In genomic region chr3:195129644-195130492, GRCh38 we compare ENCODE assay signal across 8 cellular contexts.
DNase-seq lines count a peak whose midpoint lies in the region; ATAC-seq and TF ChIP-seq lines count a peak whose summit lies in the region.

No MANE protein-coding gene starts in this region.

- H3K4me3 ChIP-seq in HCT116 (replicated peaks in 1 of 2; ENCODE audit: low read depth in 1 of 2, low read length in 2 of 2): no peak overlapping the region
- H3K4me3 ChIP-seq in trophoblast cell (ENCODE audit: low read depth, low read length): no peak overlapping the region
- no peak overlapping the region for H3K4me3 ChIP-seq in transverse colon

- no peak overlapping the region for H3K4ac ChIP-seq in trophoblast cell (ENCODE audit: low read depth, low read length)

- H2BK120ac ChIP-seq in trophoblast cell (ENCODE audit: insufficient read depth, low read length, poor library complexity): no peak overlapping the region

- 0 out of 2 replicates have a peak overlapping the region, but pooled peaks have one; percentile 19 for H3K4me2 ChIP-seq in HCT116 (ENCODE audit: low read length)
- no peak overlapping the region for H3K4me2 ChIP-seq in trophoblast cell (ENCODE audit: low read length)

- H3K79me2 ChIP-seq in HCT116 (ENCODE audit: insufficient read depth, low read length): no peaks in the 10 kb centered on the region
- H3K79me2 ChIP-seq in trophoblast cell (ENCODE audit: control insufficient read depth, insufficient read depth, low read length, poor library complexity): no peaks in the 10 kb centered on the region

- no peak overlapping the region for H4K12ac ChIP-seq in trophoblast cell (ENCODE audit: low read depth, low read length)

- H3K36me3 ChIP-seq in HCT116 (ENCODE audit: control insufficient read depth in 1 of 2, insufficient read depth in 2 of 2, low read length in 2 of 2): no peaks in the 10 kb centered on the region
- H3K36me3 ChIP-seq in trophoblast cell (ENCODE audit: control insufficient read depth in 1 of 2, insufficient read depth in 2 of 2, low read length in 2 of 2): no peaks in the 10 kb centered on the region
- H3K36me3 ChIP-seq in transverse colon: no peaks in the 10 kb centered on the region

- no peak overlapping the region for H3K23ac ChIP-seq in trophoblast cell (ENCODE audit: low read length)

- H3K9me3 ChIP-seq in HCT116 (ENCODE audit: control insufficient read depth in 1 of 2, insufficient read depth in 1 of 2, low read depth in 1 of 2, low read length in 2 of 2) (no peaks in the 10 kb centered on the region), trophoblast cell (ENCODE audit: insufficient read depth, low read depth, low read length) (no peaks in the 10 kb centered on the region), transverse colon (no peaks in the 10 kb centered on the region)

- ATAC-seq in GM18907 (IDR thresholded peaks at IDR 0.05; ENCODE audit: unreplicated experiment) (peak; percentile 92), HCT116 (no peak), T-cell (replicated peaks in 1 of 4) (peak in 3 of 4 experiments; percentile 22 to 33 (median 29))

- TF ChIP-seq POLR2A in HCT116 (IDR thresholded peaks at IDR 0.05; ENCODE audit: borderline replicate concordance, extremely low read depth, insufficient read depth, insufficient read length) (no peak), transverse colon (IDR thresholded peaks at IDR 0.05) (no peak)

- no peak overlapping the region for H3K9ac ChIP-seq in HCT116 (ENCODE audit: low read length)
- no peak overlapping the region for H3K9ac ChIP-seq in trophoblast cell (ENCODE audit: low read length)

- peak overlapping the region in 1 of 2 donors; percentile 32 for H3K27ac Mint-ChIP-seq in T-cell

- no TSS peak for BruUV-seq in HCT116 (replicated peaks; lab: Mats Ljungman, UMichigan)

- no peaks in the 10 kb centered on the region for H3K27me3 Mint-ChIP-seq in T-cell

- H3K9me2 ChIP-seq in HCT116 (ENCODE audit: insufficient read depth): no peaks in the 10 kb centered on the region

- no peaks in the 10 kb centered on the region for H4K20me1 ChIP-seq in HCT116 (ENCODE audit: insufficient read depth)

- H3K27ac ChIP-seq in HCT116 (ENCODE audit: low read depth, low read length): no peak overlapping the region
- H3K27ac ChIP-seq in trophoblast cell (ENCODE audit: low read depth, low read length): no peak overlapping the region
- H3K27ac ChIP-seq in transverse colon: no peak overlapping the region

- H3K36me3 Mint-ChIP-seq in T-cell: no peaks in the 10 kb centered on the region

- RAD21 ChIA-PET in HCT116 (lab: Charles Lee; ENCODE audit: low non-redundant PET in 1 of 2, low total read pairs in 2 of 2, uncharacterized antibody in 2 of 2, unreplicated experiment in 2 of 2): no interaction called here

- DNase-seq in HCT116 (ENCODE audit: low read depth, low spot score) (no peak), T-cell (no peak), trophoblast cell (peak; percentile 52 to 60), DMS79 (lab: John Stamatoyannopoulos, UW) (no peak), transverse colon (no peak), AG20443 (ENCODE audit: low spot score) (no peak), AML-193 (lab: John Stamatoyannopoulos, UW) (no peak)

- H3K4me1 Mint-ChIP-seq in T-cell: peaks cover 22 to 40% (median 34%) of the 10 kb centered on the region in 3 donors

- H3K27me3 ChIP-seq in HCT116 (ENCODE audit: insufficient read depth, low read length) (no peaks in the 10 kb centered on the region), trophoblast cell (ENCODE audit: insufficient read depth, low read length) (no peaks in the 10 kb centered on the region), transverse colon (no peaks in the 10 kb centered on the region)

- H3K9me3 Mint-ChIP-seq in T-cell: no peaks in the 10 kb centered on the region

- H2AFZ ChIP-seq in HCT116 (ENCODE audit: low read depth, low read length, poor library complexity, severe bottlenecking): no peak overlapping the region
- H2AFZ ChIP-seq in trophoblast cell (ENCODE audit: insufficient read depth, low read length, poor library complexity): no peak overlapping the region

- TF ChIP-seq CTCF in HCT116 (IDR thresholded peaks at IDR 0.05 in 2 of 3, conservative IDR thresholded peaks at IDR 0.05 in 1 of 3; ENCODE audit: borderline replicate concordance in 1 of 3, insufficient read depth in 1 of 3, low read depth in 2 of 3, low read length in 2 of 3) (no peak), transverse colon (IDR thresholded peaks at IDR 0.05) (no peak)

- H4K8ac ChIP-seq in trophoblast cell (ENCODE audit: low read depth, low read length): no peak overlapping the region

- intact Hi-C loops in HCT116 (cut with micrococcal nuclease): no loop called here
- intact Hi-C loops in transverse colon (cut with DNase I; ENCODE audit: low total_unique reads): no loop called here

- H3K4me3 Mint-ChIP-seq in T-cell: peak overlapping the region; percentile 23 to 68 (median 30)

- no peak overlapping the region for H2AK5ac ChIP-seq in trophoblast cell (ENCODE audit: low read length)

- no peak overlapping the region for H2BK12ac ChIP-seq in trophoblast cell (ENCODE audit: low read length)

- H3K4me1 ChIP-seq in HCT116 (ENCODE audit: control insufficient read depth in 1 of 2, insufficient read depth in 2 of 2, low read length in 2 of 2): peaks cover 0 to 8% of the 10 kb centered on the region in 2 experiments; a peak in 2 of 4 replicates
- no peaks in the 10 kb centered on the region for H3K4me1 ChIP-seq in trophoblast cell (ENCODE audit: control insufficient read depth in 1 of 2, insufficient read depth in 2 of 2, low read length in 2 of 2)
- H3K4me1 ChIP-seq in transverse colon: peaks cover 0 to 14% (median 5%) of the 10 kb centered on the region in 4 donors

- POLR2A ChIA-PET in HCT116 (lab: Charles Lee) (no interaction called here), T-cell (lab: Charles Lee) (no interaction called here)

- H2BK5ac ChIP-seq in trophoblast cell (ENCODE audit: low read depth, low read length, poor library complexity): no peak overlapping the region

- in situ Hi-C loops in transverse colon (cut with MboI; ENCODE audit: low pct_ligation_motif_present in 1 of 4, low pct_unique_long_range_greater_than_20kb in 1 of 4, low sequenced_read_pairs in 3 of 4): loop anchor here in 1 of 4 donors (10.0 kb wide), 1 partner anchor 125 kb away; no protein-coding TSS in a partner anchor

- TF ChIP-seq EP300 in transverse colon (IDR thresholded peaks at IDR 0.05; ENCODE audit: low read depth): no peak

- H3K18ac ChIP-seq in trophoblast cell (ENCODE audit: low read length): no peak overlapping the region

- no peaks in the 10 kb centered on the region for H3K79me1 ChIP-seq in trophoblast cell (ENCODE audit: low read length)

- CTCF ChIA-PET in HCT116 (lab: Charles Lee): no interaction called here
- CTCF ChIA-PET in T-cell (lab: Charles Lee): no interaction called here

- WGBS in trophoblast cell (ENCODE audit: extremely low coverage, insufficient coverage, insufficient read length): no CpG with 5 or more reads among the region's 11 CpGs
- 66 to 76% methylated on average over 11 of the region's 11 CpGs for WGBS in transverse colon (ENCODE audit: low coverage in 1 of 2), 2 donors

- H4K91ac ChIP-seq in trophoblast cell (ENCODE audit: low read depth, low read length): no peak overlapping the region

- no peak for TF ChIP-seq RAD21 in HCT116 (IDR thresholded peaks at IDR 0.05; ENCODE audit: low read depth)

- H3K14ac ChIP-seq in trophoblast cell (ENCODE audit: low read length): no peak overlapping the region

TF ChIP-seq in HCT116, 20 proteins besides CTCF, POLR2A, EP300 and RAD21 (continues in another document):
- TF ChIP-seq, protein P1, sequence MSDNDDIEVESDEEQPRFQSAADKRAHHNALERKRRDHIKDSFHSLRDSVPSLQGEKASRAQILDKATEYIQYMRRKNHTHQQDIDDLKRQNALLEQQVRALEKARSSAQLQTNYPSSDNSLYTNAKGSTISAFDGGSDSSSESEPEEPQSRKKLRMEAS (IDR thresholded peaks at IDR 0.05): no peak
- TF ChIP-seq EZH2phosphoT487 (IDR thresholded peaks at IDR 0.05; ENCODE audit: borderline replicate concordance) (no peak), POLR2AphosphoS5 (IDR thresholded peaks at IDR 0.05; ENCODE audit: low read depth, low read length) (no peak), JUND (IDR thresholded peaks at IDR 0.05) (no peak), EGR1 (IDR thresholded peaks at IDR 0.05; ENCODE audit: low read depth) (no peak), SP1 (IDR thresholded peaks at IDR 0.05; ENCODE audit: low read depth) (no peak), SIN3A (IDR thresholded peaks at IDR 0.05; ENCODE audit: low read depth) (no peak), ELF1 (IDR thresholded peaks at IDR 0.05; ENCODE audit: borderline replicate concordance, low read depth) (no peak), ATF3 (IDR thresholded peaks at IDR 0.05) (no peak), FOSL1 (IDR thresholded peaks at IDR 0.05; ENCODE audit: low read depth) (no peak)
- TF ChIP-seq, protein P2, sequence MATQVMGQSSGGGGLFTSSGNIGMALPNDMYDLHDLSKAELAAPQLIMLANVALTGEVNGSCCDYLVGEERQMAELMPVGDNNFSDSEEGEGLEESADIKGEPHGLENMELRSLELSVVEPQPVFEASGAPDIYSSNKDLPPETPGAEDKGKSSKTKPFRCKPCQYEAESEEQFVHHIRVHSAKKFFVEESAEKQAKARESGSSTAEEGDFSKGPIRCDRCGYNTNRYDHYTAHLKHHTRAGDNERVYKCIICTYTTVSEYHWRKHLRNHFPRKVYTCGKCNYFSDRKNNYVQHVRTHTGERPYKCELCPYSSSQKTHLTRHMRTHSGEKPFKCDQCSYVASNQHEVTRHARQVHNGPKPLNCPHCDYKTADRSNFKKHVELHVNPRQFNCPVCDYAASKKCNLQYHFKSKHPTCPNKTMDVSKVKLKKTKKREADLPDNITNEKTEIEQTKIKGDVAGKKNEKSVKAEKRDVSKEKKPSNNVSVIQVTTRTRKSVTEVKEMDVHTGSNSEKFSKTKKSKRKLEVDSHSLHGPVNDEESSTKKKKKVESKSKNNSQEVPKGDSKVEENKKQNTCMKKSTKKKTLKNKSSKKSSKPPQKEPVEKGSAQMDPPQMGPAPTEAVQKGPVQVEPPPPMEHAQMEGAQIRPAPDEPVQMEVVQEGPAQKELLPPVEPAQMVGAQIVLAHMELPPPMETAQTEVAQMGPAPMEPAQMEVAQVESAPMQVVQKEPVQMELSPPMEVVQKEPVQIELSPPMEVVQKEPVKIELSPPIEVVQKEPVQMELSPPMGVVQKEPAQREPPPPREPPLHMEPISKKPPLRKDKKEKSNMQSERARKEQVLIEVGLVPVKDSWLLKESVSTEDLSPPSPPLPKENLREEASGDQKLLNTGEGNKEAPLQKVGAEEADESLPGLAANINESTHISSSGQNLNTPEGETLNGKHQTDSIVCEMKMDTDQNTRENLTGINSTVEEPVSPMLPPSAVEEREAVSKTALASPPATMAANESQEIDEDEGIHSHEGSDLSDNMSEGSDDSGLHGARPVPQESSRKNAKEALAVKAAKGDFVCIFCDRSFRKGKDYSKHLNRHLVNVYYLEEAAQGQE (IDR thresholded peaks at IDR 0.05; ENCODE audit: low read depth): no peak

Comparison
In these comparisons a context has a peak if more than half of its experiments do, and no peak if none do; other contexts are left out.
1. DNase-seq: peak in trophoblast cell (2 of 2); none in HCT116 (single experiment), T-cell (0 of 34), DMS79 (single experiment), transverse colon (single experiment), AG20443 (single experiment) and AML-193 (0 of 2).